In genomic region chr16:1089822-1090619, GRCh38 we compare ENCODE assay signal across 14 cellular contexts. TPM values are rescaled to one million over a fixed set of nuclear protein-coding genes. Genes with fewer than 3 reads are reported as not detected.
A peak's percentile ranks its signal among the peaks of the same experiment; 100 is the strongest.
DNase-seq lines count a peak whose midpoint lies in the region; ATAC-seq and TF ChIP-seq lines count a peak whose summit lies in the region.
"Had no signal": no experiment of that assay in that cellular context is flagged by ENCODE, and none has a peak within 500 bp of the region (broad histone marks: within the 10 kb centered on the region; RNA-seq: fewer than 3 reads in every experiment).

No MANE protein-coding gene starts in this region.

- in situ Hi-C loops in Panc1 (cut with HindIII; ENCODE audit: low pct_unique_long_range_greater_than_20kb, low sequenced_read_pairs) = no loop called here

- peaks cover 23% of the 10 kb centered on the region for H3K4me1 ChIP-seq in BLaER1
- H3K4me1 ChIP-seq in Panc1 (ENCODE audit: control insufficient read depth, insufficient read depth, low read length) = peaks cover 54% of the 10 kb centered on the region
- H3K4me1 ChIP-seq: thyroid gland had no signal

- no peak overlapping the region for H3K4me3 ChIP-seq in BLaER1
- peak overlapping the region; percentile 15 to 17 for H3K4me3 ChIP-seq in Panc1 (ENCODE audit: low read depth in 2 of 2, low read length in 2 of 2)
- H3K4me3 ChIP-seq: ovary, thyroid gland had no signal

- H3K4me1 Mint-ChIP-seq in stimulated activated naive B cell treated with anti-CD40 and anti-IgM and Interleukin-4, amounts not matched to agents 10 μg/mL and 1 μg/mL and 100 μg/mL, for 72 hours = peaks cover 0 to 4% of the 10 kb centered on the region in 2 donors
- H3K4me1 Mint-ChIP-seq: activated naive CD4-positive, alpha-beta T cell treated with anti-CD3 and anti-CD28 coated beads, Interleukin-2, amount 50 U/mL, for 24 hours; T-cell had no signal

- H3K27me3 Mint-ChIP-seq in stimulated activated naive B cell treated with anti-CD40 and anti-IgM and Interleukin-4, amounts not matched to agents 10 μg/mL and 1 μg/mL and 100 μg/mL, for 72 hours = peaks cover 17 to 20% of the 10 kb centered on the region in 2 donors

- intact Hi-C loops in Panc1 (cut with micrococcal nuclease; ENCODE audit: unreplicated experiment) (no loop called here), Right ventricle myocardium inferior (cut with DNase I) (loop anchor here (1.0 to 2.0 kb wide), 2 partner anchors 8 to 17 kb away; partner anchors contain the start of gene SSTR5)

- CTCF ChIA-PET in Panc1 (lab: Charles Lee) = interaction anchor here (0.8 kb wide), 1 partner anchor 23 kb away, joined by 8 read pairs; no protein-coding TSS in a partner anchor

- H3K9me3 Mint-ChIP-seq in stimulated activated naive B cell treated with anti-CD40 and anti-IgM and Interleukin-4, amounts not matched to agents 10 μg/mL and 1 μg/mL and 100 μg/mL, for 72 hours = peaks cover 9 to 11% of the 10 kb centered on the region in 2 donors
- H3K9me3 Mint-ChIP-seq: activated naive CD4-positive, alpha-beta T cell treated with anti-CD3 and anti-CD28 coated beads, Interleukin-2, amount 50 U/mL, for 24 hours had no signal

- POLR2A ChIA-PET in Panc1 (lab: Charles Lee) = no interaction called here

- peaks cover 7 to 8% of the 10 kb centered on the region in 2 donors for H3K36me3 Mint-ChIP-seq in stimulated activated naive B cell treated with anti-CD40 and anti-IgM and Interleukin-4, amounts not matched to agents 10 μg/mL and 1 μg/mL and 100 μg/mL, for 72 hours

- peaks cover 9% of the 10 kb centered on the region for H4K20me1 ChIP-seq in BLaER1

- H3K27me3 ChIP-seq in BLaER1 (peaks cover 71% of the 10 kb centered on the region), Panc1 (ENCODE audit: control insufficient read depth, insufficient read depth, low read length) (no peaks in the 10 kb centered on the region)
- H3K27me3 ChIP-seq: ovary had no signal

- DNase-seq in Panc1 (ENCODE audit: low read depth, low spot score) (no peak), Right ventricle myocardium inferior (ENCODE audit: missing footprints) (no peak), omental fat pad (ENCODE audit: low spot score) (peak; percentile 30)
- DNase-seq in stimulated activated naive B cell treated with anti-CD40 and anti-IgM and Interleukin-4, amounts not matched to agents 10 μg/mL and 1 μg/mL and 100 μg/mL, for 72 hours = no peak
- DNase-seq in stimulated activated CD4-positive, alpha-beta T cell treated with anti-CD3 and anti-CD28 coated beads, Interleukin-4, amount 100 ng/mL, for 1 hour = no peak
- no peak for DNase-seq in activated effector memory CD4-positive, alpha-beta T cell treated with anti-CD3 and anti-CD28 coated beads, Interleukin-2, amount 50 U/mL, for 16 hours
- DNase-seq: foreskin melanocyte, T-cell, thyroid gland had no signal

- H3K27ac ChIP-seq in BLaER1 (no peak overlapping the region), Panc1 (ENCODE audit: low read length) (peak overlapping the region; percentile 78)
- H3K27ac ChIP-seq: ovary, thyroid gland had no signal

- H3K36me3 ChIP-seq in BLaER1 = no peaks in the 10 kb centered on the region
- H3K36me3 ChIP-seq in Panc1 (ENCODE audit: control insufficient read depth, insufficient read depth, low read length) = no peaks in the 10 kb centered on the region
- H3K36me3 ChIP-seq: ovary, thyroid gland had no signal

- H3K4me3 Mint-ChIP-seq in stimulated activated naive B cell treated with anti-CD40 and anti-IgM and Interleukin-4, amounts not matched to agents 10 μg/mL and 1 μg/mL and 100 μg/mL, for 72 hours = no peak overlapping the region
- H3K4me3 Mint-ChIP-seq: activated naive CD4-positive, alpha-beta T cell treated with anti-CD3 and anti-CD28 coated beads, Interleukin-2, amount 50 U/mL, for 24 hours; T-cell had no signal

- ATAC-seq in Panc1 (peak; percentile 74), Right ventricle myocardium inferior (peak; percentile 87), omental fat pad (ENCODE audit: low FRiP score) (peak; percentile 78), GM18870 (IDR thresholded peaks at IDR 0.05; ENCODE audit: unreplicated experiment) (no peak)
- ATAC-seq in stimulated activated naive B cell treated with anti-CD40 and anti-IgM and Interleukin-4, amounts not matched to agents 10 μg/mL and 1 μg/mL and 100 μg/mL, for 72 hours (replicated peaks) = no peak
- ATAC-seq: T-cell had no signal

- peak overlapping the region; percentile 49 for H3K4me2 ChIP-seq in BLaER1

- TF ChIP-seq CTCF in Panc1 (IDR thresholded peaks at IDR 0.05) = no peak; the same call in 1 of the 2 replicates
- no peak for TF ChIP-seq CTCF in omental fat pad (IDR thresholded peaks at IDR 0.05)

- no peak overlapping the region for H3K9ac ChIP-seq in BLaER1

- no TSS peak for BruUV-seq in Panc1 (replicated peaks; lab: Mats Ljungman, UMichigan)

- H3K27ac Mint-ChIP-seq in stimulated activated naive B cell treated with anti-CD40 and anti-IgM and Interleukin-4, amounts not matched to agents 10 μg/mL and 1 μg/mL and 100 μg/mL, for 72 hours = no peak overlapping the region
- H3K27ac Mint-ChIP-seq: activated naive CD4-positive, alpha-beta T cell treated with anti-CD3 and anti-CD28 coated beads, Interleukin-2, amount 50 U/mL, for 24 hours; T-cell had no signal

- H3K9me3 ChIP-seq in BLaER1 (peaks cover 30% of the 10 kb centered on the region), Panc1 (ENCODE audit: control insufficient read depth, insufficient read depth, low read depth, low read length) (no peaks in the 10 kb centered on the region; the same call in 1 of the 2 replicates)
- H3K9me3 ChIP-seq: thyroid gland had no signal

RNA-seq across cellular contexts. Expression of gene C1QTNF8, which starts 6.0 kb away (rescaled TPM):
- total RNA-seq in Panc1 (2021; ENCODE audit: unreplicated experiment) (0.39 TPM), Right ventricle myocardium inferior (0.19 TPM), omental fat pad (not detected)
- polyA plus RNA-seq in Panc1 (2012; ENCODE audit: insufficient read length) = 0.63 TPM
- total RNA-seq: T-cell, thyroid gland had no signal
- polyA plus RNA-seq: ovary had no signal

RNA-seq across cellular contexts. Expression of gene SSTR5, which starts 17.5 kb away (rescaled TPM):
- 2.8 TPM for total RNA-seq in Panc1 (2021; ENCODE audit: unreplicated experiment)
- polyA plus RNA-seq in Panc1 (2012; ENCODE audit: insufficient read length) = 12.8 TPM
- total RNA-seq in Right ventricle myocardium inferior = 14.7 TPM
- under 1 TPM in 1 of 4 donors, not detected in 3; 0.37 TPM for total RNA-seq in omental fat pad
- total RNA-seq: G401, ovary, T-cell, thyroid gland had no signal
- polyA plus RNA-seq: ovary had no signal

Comparison
In these comparisons a context has a peak if more than half of its experiments do, and no peak if none do; other contexts are left out.
1. ATAC-seq: peak in Panc1 (single experiment), Right ventricle myocardium inferior (single experiment) and omental fat pad (single experiment); none in GM18870 (single experiment) and stimulated activated naive B cell treated with anti-CD40 and anti-IgM and Interleukin-4, amounts not matched to agents 10 μg/mL and 1 μg/mL and 100 μg/mL, for 72 hours (0 of 2).